Comparison of ENCODE assay signal across 14 cellular contexts in genomic region chr11:14026961-14027360, GRCh38.
"Had no signal": no experiment of that assay in that cellular context is flagged by ENCODE, and none has a peak within 500 bp of the region (broad histone marks: within the 10 kb centered on the region; RNA-seq: fewer than 3 reads in every experiment).

No MANE protein-coding gene starts in this region.

- H3K27ac ChIP-seq: epithelial cell of prostate, neural progenitor cell, parathyroid adenoma, suprapubic skin, upper lobe of left lung had no signal

- H3K36me3 ChIP-seq: neural progenitor cell, suprapubic skin, upper lobe of left lung had no signal

- H3K9me3 ChIP-seq: suprapubic skin, upper lobe of left lung had no signal

- H3K4me2 ChIP-seq: neural progenitor cell, smooth muscle cell had no signal

- ATAC-seq: activated naive CD8-positive, alpha-beta T cell treated with anti-CD3 and anti-CD28 coated beads, Interleukin-2, amount 50 U/mL, for 24 hours; effector memory CD8-positive, alpha-beta T cell; left colon had no signal

- H3K79me2 ChIP-seq: parathyroid adenoma had no signal

- H3K27me3 ChIP-seq: upper lobe of left lung had no signal

- H3K9ac ChIP-seq: neural progenitor cell, parathyroid adenoma had no signal

- H3K4me1 ChIP-seq: parathyroid adenoma had no signal

- H3K4me3 ChIP-seq: neural progenitor cell, smooth muscle cell, suprapubic skin, upper lobe of left lung had no signal

- DNase-seq: activated CD4-positive, alpha-beta T cell treated with anti-CD3 and anti-CD28 coated beads, Interleukin-2, amount 10 ng/mL, durations not matched to agents 7 days and 5 days; activated CD4-positive, CD25-positive, alpha-beta regulatory T cell; activated CD8-positive, alpha-beta memory T cell treated with anti-CD3 and anti-CD28 coated beads for 24 hours; activated naive CD4-positive, alpha-beta T cell treated with Interleukin-2 at 50 U/mL for 16 hours; activated naive CD8-positive, alpha-beta T cell treated with anti-CD3 and anti-CD28 coated beads, Interleukin-2, amount 50 U/mL, for 24 hours; effector memory CD8-positive, alpha-beta T cell; left colon; mesenchymal stem cell; upper lobe of left lung had no signal
